24 cellular contexts compared by ENCODE assay signal in the genomic region with DNA sequence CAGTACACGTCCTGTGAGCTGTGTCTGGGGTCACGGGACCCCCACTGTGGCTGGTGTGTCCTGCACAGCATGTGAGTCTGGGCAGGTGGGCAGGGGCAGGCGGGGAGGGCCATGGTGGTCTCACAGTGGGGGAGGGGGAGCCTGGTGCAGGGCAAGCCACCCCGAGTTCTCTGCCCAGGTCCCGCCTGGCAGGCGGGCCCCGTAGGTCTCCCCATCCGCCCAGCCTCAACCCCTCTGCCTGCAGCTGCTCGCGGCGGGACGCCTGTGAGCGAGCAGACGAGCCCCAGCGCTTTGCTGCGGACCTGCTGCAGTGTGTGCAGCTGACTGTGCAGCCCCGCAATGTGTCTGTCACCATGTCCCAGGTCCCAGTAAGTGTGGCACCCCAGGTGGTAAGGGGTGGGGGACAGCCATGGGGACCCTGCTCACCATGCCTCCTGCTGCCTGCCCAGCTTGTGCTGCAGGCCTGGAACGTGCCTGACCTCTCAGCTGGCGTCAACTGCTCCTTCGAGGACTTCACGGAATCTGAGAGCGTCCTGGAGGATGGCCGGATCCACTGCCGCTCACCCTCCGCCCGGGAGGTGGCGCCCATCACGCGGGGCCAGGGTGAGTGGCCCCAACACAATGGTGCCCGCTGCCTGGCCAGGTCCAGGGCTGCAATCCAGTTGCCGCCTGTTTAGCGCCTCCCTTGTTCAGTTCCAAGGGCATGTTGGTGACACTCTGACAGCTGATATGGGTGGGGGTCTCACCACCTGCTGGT. TPM values are rescaled to one million over a fixed set of nuclear protein-coding genes. Genes with fewer than 3 reads are reported as not detected.
DNase-seq lines count a peak whose midpoint lies in the region; ATAC-seq and TF ChIP-seq lines count a peak whose summit lies in the region.
"Had no signal": no experiment of that assay in that cellular context is flagged by ENCODE, and none has a peak within 500 bp of the region (broad histone marks: within the 10 kb centered on the region; RNA-seq: fewer than 3 reads in every experiment).

No MANE protein-coding gene starts in this region.

- no peak overlapping the region for H3K14ac ChIP-seq in mesenchymal stem cell (ENCODE audit: low read length in 2 of 2)

- no peaks in the 10 kb centered on the region for H3K9me3 ChIP-seq in mesenchymal stem cell (ENCODE audit: control insufficient read depth, low read length)
- H3K9me3 ChIP-seq in suprapubic skin, result no peaks in the 10 kb centered on the region

- H4K8ac ChIP-seq in mesenchymal stem cell (ENCODE audit: low read length), result no peak overlapping the region

- TF ChIP-seq POLR2A in suprapubic skin (IDR thresholded peaks at IDR 0.05), result no peak

- H3K27me3 ChIP-seq in GM23338 (ENCODE audit: insufficient read depth) (no peaks in the 10 kb centered on the region), mesenchymal stem cell (ENCODE audit: control insufficient read depth in 1 of 2, insufficient read depth in 1 of 2, low read length in 2 of 2) (no peaks in the 10 kb centered on the region), suprapubic skin (no peaks in the 10 kb centered on the region)

- TF ChIP-seq CTCF in GM23338 (conservative IDR thresholded peaks at IDR 0.05; ENCODE audit: low read depth in 2 of 2) (peak; percentile 25 to 46; a peak in 2 of 4 replicates), suprapubic skin (IDR thresholded peaks at IDR 0.05) (no peak)

- no peaks in the 10 kb centered on the region for H3K79me2 ChIP-seq in GM23338 (replicated peaks; ENCODE audit: insufficient read depth)

- in situ Hi-C loops in SK-MEL-5 (cut with HindIII; ENCODE audit: low pct_unique_long_range_greater_than_20kb, low sequenced_read_pairs), result no loop called here

- H3K4me3 ChIP-seq in GM23338 (no peak overlapping the region), mesenchymal stem cell (ENCODE audit: insufficient read depth in 1 of 2, low read depth in 1 of 2, low read length in 2 of 2) (no peak overlapping the region), suprapubic skin (no peak overlapping the region)
- H3K4me3 ChIP-seq: GM23248 had no signal

- no peak overlapping the region for H2BK15ac ChIP-seq in mesenchymal stem cell (ENCODE audit: low read depth, poor library complexity, severe bottlenecking)

- peak overlapping the region in 1 of 2 experiments; percentile 5 for H3K18ac ChIP-seq in mesenchymal stem cell (ENCODE audit: low read depth in 1 of 2, low read length in 2 of 2)

- peak overlapping the region in 1 of 2 experiments; percentile 33 for H2BK12ac ChIP-seq in mesenchymal stem cell (ENCODE audit: low read length in 2 of 2)

- H3K36me3 ChIP-seq in GM23338 (ENCODE audit: insufficient read depth) (no peaks in the 10 kb centered on the region), mesenchymal stem cell (ENCODE audit: control insufficient read depth in 1 of 2, insufficient read depth in 2 of 2, low read depth in 1 of 2, low read length in 2 of 2) (peaks cover 18 to 56% of the 10 kb centered on the region in 2 experiments), suprapubic skin (peaks cover 19% of the 10 kb centered on the region)

- no peaks in the 10 kb centered on the region for H3K9me2 ChIP-seq in GM23338 (ENCODE audit: insufficient read depth)

- no peak overlapping the region for H2BK120ac ChIP-seq in mesenchymal stem cell (ENCODE audit: low read depth, low read length)

- ATAC-seq in GM23338, result no peak
- no peak for ATAC-seq in activated naive CD8-positive, alpha-beta T cell treated with anti-CD3 and anti-CD28 coated beads, Interleukin-2, amount 50 U/mL, for 24 hours
- ATAC-seq: Panc1, T-cell had no signal

- no peak overlapping the region for H3K27ac Mint-ChIP-seq in GM23338
- H3K27ac Mint-ChIP-seq in activated naive CD8-positive, alpha-beta T cell treated with anti-CD3 and anti-CD28 coated beads, Interleukin-2, amount 50 U/mL, for 24 hours, result no peak overlapping the region
- H3K27ac Mint-ChIP-seq: CD8-positive, alpha-beta memory T cell; T-cell had no signal

- peaks cover 19% of the 10 kb centered on the region for H3K4me1 Mint-ChIP-seq in GM23338
- no peaks in the 10 kb centered on the region for H3K4me1 Mint-ChIP-seq in activated naive CD8-positive, alpha-beta T cell treated with anti-CD3 and anti-CD28 coated beads, Interleukin-2, amount 50 U/mL, for 24 hours
- H3K4me1 Mint-ChIP-seq: T-cell had no signal

- peaks cover 6% of the 10 kb centered on the region; the same call in 2 of the 3 replicates for H3K36me3 Mint-ChIP-seq in GM23338 (ENCODE audit: low read depth)
- H3K36me3 Mint-ChIP-seq in activated naive CD8-positive, alpha-beta T cell treated with anti-CD3 and anti-CD28 coated beads, Interleukin-2, amount 50 U/mL, for 24 hours (ENCODE audit: low read depth), result no peaks in the 10 kb centered on the region

- no peak overlapping the region for H3K4me3 Mint-ChIP-seq in GM23338
- no peak overlapping the region for H3K4me3 Mint-ChIP-seq in activated naive CD8-positive, alpha-beta T cell treated with anti-CD3 and anti-CD28 coated beads, Interleukin-2, amount 50 U/mL, for 24 hours
- H3K4me3 Mint-ChIP-seq: CD8-positive, alpha-beta memory T cell; T-cell had no signal

- H3F3A ChIP-seq in GM23338 (replicated peaks; ENCODE audit: low read depth), result no peaks in the 10 kb centered on the region

- no peak overlapping the region for H3K9ac ChIP-seq in mesenchymal stem cell (ENCODE audit: low read length)
- H3K9ac ChIP-seq: GM23248 had no signal

- no peaks in the 10 kb centered on the region; the same call in 2 of the 3 replicates for H3K9me3 Mint-ChIP-seq in GM23338
- H3K9me3 Mint-ChIP-seq in activated naive CD8-positive, alpha-beta T cell treated with anti-CD3 and anti-CD28 coated beads, Interleukin-2, amount 50 U/mL, for 24 hours, result no peaks in the 10 kb centered on the region
- H3K9me3 Mint-ChIP-seq: CD8-positive, alpha-beta memory T cell; T-cell had no signal

- peak overlapping the region; percentile 30 for H4K91ac ChIP-seq in mesenchymal stem cell (ENCODE audit: low read length)

- H3K4ac ChIP-seq in mesenchymal stem cell (ENCODE audit: low read depth in 1 of 2, low read length in 2 of 2), result no peak overlapping the region

- H3K4me2 ChIP-seq in GM23338, result no peak overlapping the region
- H3K4me2 ChIP-seq in mesenchymal stem cell (ENCODE audit: low read length, poor library complexity, severe bottlenecking), result no peak overlapping the region

- H3K27me3 Mint-ChIP-seq in GM23338 (ENCODE audit: insufficient read depth, low read depth, poor library complexity), result peaks cover 8% of the 10 kb centered on the region
- H3K27me3 Mint-ChIP-seq in activated naive CD8-positive, alpha-beta T cell treated with anti-CD3 and anti-CD28 coated beads, Interleukin-2, amount 50 U/mL, for 24 hours, result no peaks in the 10 kb centered on the region
- H3K27me3 Mint-ChIP-seq: CD8-positive, alpha-beta memory T cell; T-cell had no signal

- no peak overlapping the region for H2AFZ ChIP-seq in GM23338
- no peak overlapping the region for H2AFZ ChIP-seq in mesenchymal stem cell (ENCODE audit: low read depth, low read length)
- H2AFZ ChIP-seq: GM23248 had no signal

- no peak overlapping the region for H3K27ac ChIP-seq in GM23338 (ENCODE audit: low read depth)
- H3K27ac ChIP-seq in mesenchymal stem cell (ENCODE audit: low read length, poor library complexity, severe bottlenecking), result no peak overlapping the region
- H3K27ac ChIP-seq in suprapubic skin, result no peak overlapping the region
- H3K27ac ChIP-seq: 22Rv1, C4-2B, GM23248 had no signal

- H3K23ac ChIP-seq in mesenchymal stem cell (ENCODE audit: low read length in 2 of 2), result no peak overlapping the region

- no peak overlapping the region for H2AK5ac ChIP-seq in mesenchymal stem cell (ENCODE audit: low read length, severe bottlenecking)

- peaks cover 39% of the 10 kb centered on the region for H3K79me1 ChIP-seq in mesenchymal stem cell (replicated peaks; ENCODE audit: low read length, poor library complexity, severe bottlenecking)

- WGBS in mesenchymal stem cell, result 97% methylated on average over 31 of the region's 32 CpGs
- WGBS in suprapubic skin, result 93% methylated on average over 16 of the region's 32 CpGs

- no peaks in the 10 kb centered on the region for H4K20me1 ChIP-seq in GM23338 (replicated peaks; ENCODE audit: insufficient read depth)

- no peak overlapping the region for H2BK5ac ChIP-seq in mesenchymal stem cell (ENCODE audit: low read depth, low read length, poor library complexity, severe bottlenecking)

- DNase-seq in DMS53 (lab: John Stamatoyannopoulos, UW) (peak; percentile 10), DMS53 treated with DMSO at 0.1 percent for 48 hours (lab: John Stamatoyannopoulos, UW; ENCODE audit: unreplicated experiment) (no peak), GM23338 (ENCODE audit: low spot score) (no peak), SK-MEL-5 (ENCODE audit: low read depth, low spot score) (peak; percentile 55), mesenchymal stem cell (no peak), NCI-H748 (lab: John Stamatoyannopoulos, UW; ENCODE audit: unreplicated experiment) (no peak), suprapubic skin (ENCODE audit: low spot score in 2 of 2) (no peak)
- DNase-seq in activated naive CD8-positive, alpha-beta T cell treated with anti-CD3 and anti-CD28 coated beads, Interleukin-2, amount 50 U/mL, for 24 hours, result no peak
- DNase-seq: CD8-positive, alpha-beta memory T cell; EL; GF-D8; GM23248; KG1; NCI-H1105; NCI-H146; NCI-H2029; NCI-H226; NCI-H510A treated with DMSO at 0.1 percent for 48 hours; NCI-H774; NK-92 treated with Interleukin-12 subunit alpha and Interleukin-12 subunit beta, amount 100 ng/mL, for 24 hours; T-cell had no signal

- H3K4me1 ChIP-seq in GM23338 (ENCODE audit: insufficient read depth) (peaks cover 10% of the 10 kb centered on the region; the same call in 1 of the 2 replicates), mesenchymal stem cell (ENCODE audit: control insufficient read depth, insufficient read depth, low read depth, low read length) (peaks cover 48% of the 10 kb centered on the region), suprapubic skin (peaks cover 58% of the 10 kb centered on the region)

- TF ChIP-seq EP300 in suprapubic skin (IDR thresholded peaks at IDR 0.05), result no peak

TF ChIP-seq in GM23338, 12 proteins besides CTCF, POLR2A, EP300 and RAD21 (continues in another document):
- TF ChIP-seq, protein P1, sequence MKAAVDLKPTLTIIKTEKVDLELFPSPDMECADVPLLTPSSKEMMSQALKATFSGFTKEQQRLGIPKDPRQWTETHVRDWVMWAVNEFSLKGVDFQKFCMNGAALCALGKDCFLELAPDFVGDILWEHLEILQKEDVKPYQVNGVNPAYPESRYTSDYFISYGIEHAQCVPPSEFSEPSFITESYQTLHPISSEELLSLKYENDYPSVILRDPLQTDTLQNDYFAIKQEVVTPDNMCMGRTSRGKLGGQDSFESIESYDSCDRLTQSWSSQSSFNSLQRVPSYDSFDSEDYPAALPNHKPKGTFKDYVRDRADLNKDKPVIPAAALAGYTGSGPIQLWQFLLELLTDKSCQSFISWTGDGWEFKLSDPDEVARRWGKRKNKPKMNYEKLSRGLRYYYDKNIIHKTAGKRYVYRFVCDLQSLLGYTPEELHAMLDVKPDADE (IDR thresholded peaks at IDR 0.05), result no peak

RNA-seq across cellular contexts. Expression of a gene that starts 21.9 kb away (rescaled TPM):
- total RNA-seq in GM23338 (2014; rRNA removed; shearing (Covaris generic)), result 73.5 and 80.2 TPM in 2 replicates
- 10.6 and 11.0 TPM in 2 replicates for polyA plus RNA-seq in GM23338 (2016; fragmentation: Nextera tagmentation; extraction: Ambion mirVana)
- total RNA-seq in SK-MEL-5 (2014; rRNA removed; shearing (Covaris generic)), result 39.9 and 43.8 TPM in 2 replicates
- polyA plus RNA-seq in SK-MEL-5 (2015; cell fraction: cytosol; rRNA removed), result 77.8 and 104 TPM in 2 replicates
- 195 and 196 TPM in 2 replicates for polyA plus RNA-seq in SK-MEL-5 (2015; cell fraction: nucleus; rRNA removed)
- polyA plus RNA-seq in mesenchymal stem cell (2013, experiment 1 of 2), result 51.0 TPM
- polyA plus RNA-seq in mesenchymal stem cell (2013, experiment 2 of 2), result 49.9 TPM
- total RNA-seq in suprapubic skin, result 10 to 100 TPM; 48.4 to 77.9 (median 59.4) TPM

Comparison
In these comparisons a context has a peak if more than half of its experiments do, and no peak if none do; other contexts are left out.
1. DNase-seq: peak in DMS53 (single experiment) and SK-MEL-5 (single experiment); none in DMS53 treated with DMSO at 0.1 percent for 48 hours (single experiment), GM23338 (single experiment), mesenchymal stem cell (single experiment), NCI-H748 (single experiment), activated naive CD8-positive, alpha-beta T cell treated with anti-CD3 and anti-CD28 coated beads, Interleukin-2, amount 50 U/mL, for 24 hours (single experiment) and suprapubic skin (0 of 2).
2. CTCF ChIP-seq: peak in GM23338 (2 of 2); none in suprapubic skin (0 of 2).